Comparison of ENCODE assay signal across 8 cellular contexts in the genomic region with DNA sequence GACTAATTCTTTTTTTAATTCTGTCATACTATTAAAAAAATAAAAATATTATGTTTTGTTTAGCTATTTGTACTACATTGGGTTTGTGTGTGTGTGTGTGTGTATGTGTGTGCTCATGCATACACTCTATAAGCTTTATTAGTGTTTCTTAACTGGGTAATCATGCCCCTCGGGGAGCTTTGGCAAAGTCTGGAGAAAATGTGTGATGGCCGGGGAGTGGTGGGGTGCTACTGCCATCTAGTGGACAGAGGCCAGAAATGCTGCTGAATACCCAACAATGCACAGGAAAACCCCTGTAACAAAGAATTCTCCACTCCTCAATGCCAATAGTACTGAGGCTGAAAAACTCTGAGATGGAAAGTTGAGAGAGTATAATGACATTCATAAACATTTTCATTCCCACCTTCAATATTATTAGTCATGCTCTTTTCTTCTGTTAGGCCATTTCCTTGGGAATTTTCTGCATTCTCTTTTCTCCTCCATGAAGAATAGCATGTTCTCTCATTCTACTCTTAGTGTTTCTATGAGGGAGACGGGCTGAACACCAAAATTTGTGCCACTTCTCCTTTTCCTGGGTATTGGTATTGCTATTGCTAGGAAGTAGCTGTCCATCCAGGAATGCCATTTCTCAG.
A peak's percentile ranks its signal among the peaks of the same experiment; 100 is the strongest.
DNase-seq lines count a peak whose midpoint lies in the region; ATAC-seq, FAIRE-seq and TF ChIP-seq lines count a peak whose summit lies in the region.

No MANE protein-coding gene starts in this region.

- H3K27ac ChIP-seq in body of pancreas, result no peak overlapping the region

- intact Hi-C loops in body of pancreas (cut with DNase I), result loop anchor here (10.0 kb wide), 1 partner anchor 209 kb away; no protein-coding TSS in a partner anchor

- peak; percentile 71 to 94 (median 92) for TF ChIP-seq CTCF in body of pancreas (IDR thresholded peaks at IDR 0.05)

- FAIRE-seq in TTC549 (lab: Jason Lieb, UNC), result peak; percentile 67

- no peaks in the 10 kb centered on the region for H3K36me3 ChIP-seq in body of pancreas (replicated peaks in 1 of 2; ENCODE audit: insufficient read depth in 1 of 2, low read depth in 2 of 2)

- no peaks in the 10 kb centered on the region for H3K4me1 ChIP-seq in body of pancreas

- H3K27me3 ChIP-seq in body of pancreas, result no peaks in the 10 kb centered on the region

- WGBS in body of pancreas, 2 donors, result 18 to 25% methylated on average over 3 of the region's 3 CpGs

- ATAC-seq in HG02642 (IDR thresholded peaks at IDR 0.05; ENCODE audit: poor library complexity, unreplicated experiment) (peak; percentile 89), body of pancreas (peak; percentile 74)

- H3K4me3 ChIP-seq in body of pancreas, result no peak overlapping the region

- H3K9me3 ChIP-seq in body of pancreas, result no peaks in the 10 kb centered on the region

- TF ChIP-seq POLR2A in body of pancreas (IDR thresholded peaks at IDR 0.05), result no peak

- DNase-seq in NCI-H1105 treated with DMSO at 0.1 percent for 48 hours (lab: John Stamatoyannopoulos, UW) (peak; percentile 47), NCI-H1105 (lab: John Stamatoyannopoulos, UW) (no peak), NCI-H146 (lab: John Stamatoyannopoulos, UW) (peak; percentile 60), body of pancreas (peak; percentile 57 to 69 (median 65)), iPS-NIHi11 (ENCODE audit: low spot score) (peak; percentile 82)
- peak; percentile 53 for DNase-seq in stimulated activated CD4-positive, alpha-beta T cell treated with anti-CD3 and anti-CD28 coated beads, Interleukin-12 subunit alpha, Interleukin-12 subunit beta, amount 100 ng/mL, for 4 hours
